11 cellular contexts compared by ENCODE assay signal in the genomic region with DNA sequence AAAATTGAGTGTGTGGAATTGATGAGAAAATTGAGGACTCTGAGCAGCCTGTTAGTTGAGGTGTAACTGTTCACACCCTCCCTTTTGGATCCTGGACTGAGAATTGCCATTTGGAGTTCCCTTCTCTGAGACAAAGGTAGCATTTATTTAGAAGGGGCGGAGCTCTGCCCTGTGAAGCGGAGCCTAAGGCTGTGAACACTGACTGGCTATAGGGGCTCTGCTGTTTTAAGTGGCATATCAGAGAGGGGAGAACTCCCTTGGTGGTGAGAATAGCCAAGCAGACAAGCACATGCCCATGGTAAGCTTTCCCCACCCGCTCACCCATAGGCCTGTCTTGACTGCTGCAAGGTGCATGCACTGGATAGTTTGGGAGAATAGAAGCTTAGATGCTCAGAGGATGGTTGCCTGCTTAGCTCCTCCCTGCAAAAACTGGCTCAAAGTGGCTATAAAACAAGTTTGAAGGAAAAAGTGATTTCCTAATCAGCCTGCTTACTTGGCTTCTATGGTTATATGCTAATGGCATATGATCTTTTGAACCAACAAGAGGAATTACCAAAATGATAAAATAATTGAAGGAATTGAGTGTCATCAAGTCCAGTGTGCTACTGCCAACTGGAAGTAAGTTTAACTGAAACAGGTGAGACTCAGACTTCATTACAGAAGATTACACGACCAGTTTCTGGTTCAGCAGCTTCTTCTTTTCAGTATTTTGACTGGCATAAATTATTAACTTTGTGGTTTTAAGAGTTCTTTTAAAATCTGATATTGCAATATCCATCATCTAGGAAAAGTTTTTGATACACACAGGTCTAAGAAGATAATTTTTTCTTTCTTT.
DNase-seq lines count a peak whose midpoint lies in the region; ATAC-seq lines count a peak whose summit lies in the region.
"Had no signal": no experiment of that assay in that cellular context is flagged by ENCODE, and none has a peak within 500 bp of the region (broad histone marks: within the 10 kb centered on the region; RNA-seq: fewer than 3 reads in every experiment).

No MANE protein-coding gene starts in this region.

- peaks cover 24% of the 10 kb centered on the region for H3K4me1 Mint-ChIP-seq in T-helper 17 cell
- peaks cover 22 to 49% (median 32%) of the 10 kb centered on the region in 3 donors for H3K4me1 Mint-ChIP-seq in naive B cell

- DNase-seq in ELF-1 (ENCODE audit: low read depth, low spot score) (peak; percentile 56), T-helper 17 cell (no peak), naive B cell (no peak), activated gamma-delta T cell treated with Interleukin-2 at 50 U/mL for 16 hours (no peak), KBM-7 (no peak), NCI-H2081 (lab: John Stamatoyannopoulos, UW) (no peak)
- DNase-seq: activated naive CD4-positive, alpha-beta T cell treated with anti-CD3 and anti-CD28 coated beads, Interleukin-2, amount 10 ng/mL, durations not matched to agents 7 days and 5 days; lower lobe of right lung had no signal

- ATAC-seq in GM21786 (IDR thresholded peaks at IDR 0.05; ENCODE audit: unreplicated experiment) (peak; percentile 48), T-helper 17 cell (no peak), naive B cell (ENCODE audit: low read depth in 2 of 2) (peak; percentile 47 to 66)
- ATAC-seq in activated CD4-positive, CD25-positive, alpha-beta regulatory T cell treated with anti-CD3 and anti-CD28 coated beads, Interleukin-2, amount 50 U/mL, for 24 hours: no peak
- ATAC-seq: lower lobe of right lung had no signal

- no peaks in the 10 kb centered on the region for H3K27me3 Mint-ChIP-seq in T-helper 17 cell
- H3K27me3 Mint-ChIP-seq in naive B cell: no peaks in the 10 kb centered on the region
- H3K27me3 Mint-ChIP-seq: activated naive CD4-positive, alpha-beta T cell treated with anti-CD3 and anti-CD28 coated beads, Interleukin-2, amount 10 ng/mL, durations not matched to agents 7 days and 5 days had no signal

- in situ Hi-C loops in KBM-7 (cut with MboI; ENCODE audit: low pct_unique_long_range_greater_than_20kb, low sequenced_read_pairs): no loop called here

- H3K9me3 Mint-ChIP-seq in naive B cell: no peaks in the 10 kb centered on the region
- H3K9me3 Mint-ChIP-seq: activated naive CD4-positive, alpha-beta T cell treated with anti-CD3 and anti-CD28 coated beads, Interleukin-2, amount 10 ng/mL, durations not matched to agents 7 days and 5 days had no signal

- H3K4me3 Mint-ChIP-seq in T-helper 17 cell (no peak overlapping the region), naive B cell (peak overlapping the region in 1 of 8 donors; percentile 25)
- H3K4me3 Mint-ChIP-seq: activated naive CD4-positive, alpha-beta T cell treated with anti-CD3 and anti-CD28 coated beads, Interleukin-2, amount 10 ng/mL, durations not matched to agents 7 days and 5 days had no signal

- no peaks in the 10 kb centered on the region for H3K9me3 ChIP-seq in T-helper 17 cell (ENCODE audit: control insufficient read depth, low read length, poor library complexity, severe bottlenecking)
- H3K9me3 ChIP-seq: lower lobe of right lung, thoracic aorta had no signal

- H3K27ac Mint-ChIP-seq in T-helper 17 cell (peak overlapping the region; percentile 72), naive B cell (peak overlapping the region in 3 of 6 donors; percentile 67 to 80 (median 74))
- H3K27ac Mint-ChIP-seq: activated naive CD4-positive, alpha-beta T cell treated with anti-CD3 and anti-CD28 coated beads, Interleukin-2, amount 10 ng/mL, durations not matched to agents 7 days and 5 days had no signal

- H3K36me3 Mint-ChIP-seq in T-helper 17 cell (ENCODE audit: low read depth): peaks cover 2% of the 10 kb centered on the region
- peaks cover 0 to 5% of the 10 kb centered on the region in 2 donors for H3K36me3 Mint-ChIP-seq in naive B cell

Comparison
In these comparisons a context has a peak if more than half of its experiments do, and no peak if none do; other contexts are left out.
1. ATAC-seq: peak in GM21786 (single experiment) and naive B cell (2 of 2); none in T-helper 17 cell (single experiment) and activated CD4-positive, CD25-positive, alpha-beta regulatory T cell treated with anti-CD3 and anti-CD28 coated beads, Interleukin-2, amount 50 U/mL, for 24 hours (0 of 2).